8 cellular contexts compared by ENCODE assay signal in genomic region chr9:125829743-125830142, GRCh38.
DNase-seq lines count a peak whose midpoint lies in the region; ATAC-seq and TF ChIP-seq lines count a peak whose summit lies in the region.

No MANE protein-coding gene starts in this region.

- intact Hi-C loops in breast epithelium (cut with DNase I; ENCODE audit: low total_unique reads) (no loop called here), mucosa of descending colon (cut with DNase I, micrococcal nuclease) (no loop called here)

- H3K4me3 ChIP-seq in breast epithelium (peak overlapping the region; percentile 26 to 51 (median 40)), mucosa of descending colon (no peak overlapping the region), stomach smooth muscle (ENCODE audit: low read length in 2 of 2) (peak overlapping the region; percentile 76 to 93)

- ATAC-seq in GM21528 (IDR thresholded peaks at IDR 0.05; ENCODE audit: low FRiP score, unreplicated experiment), result peak; percentile 49
- ATAC-seq in mucosa of descending colon, result peak; percentile 74

- no peaks in the 10 kb centered on the region for H3K27me3 ChIP-seq in breast epithelium
- H3K27me3 ChIP-seq in stomach smooth muscle (ENCODE audit: control insufficient read depth in 1 of 2, insufficient read depth in 2 of 2, low read length in 2 of 2), result no peaks in the 10 kb centered on the region

- DNase-seq in AG08395 (ENCODE audit: low spot score) (peak; percentile 7), T-helper 2 cell (peak in 4 of 5 experiments; percentile 2 to 73 (median 41)), breast epithelium (ENCODE audit: low spot score in 2 of 2) (no peak), mucosa of descending colon (peak in 1 of 3 donors; percentile 29), HuH-7.5 (ENCODE audit: low spot score) (no peak), ureter (ENCODE audit: low spot score) (no peak)

- no peak overlapping the region for H3K27ac ChIP-seq in breast epithelium
- no peak overlapping the region for H3K27ac ChIP-seq in stomach smooth muscle (ENCODE audit: low read length)

- H3K4me1 ChIP-seq in breast epithelium (no peaks in the 10 kb centered on the region), mucosa of descending colon (ENCODE audit: low read depth) (no peaks in the 10 kb centered on the region), stomach smooth muscle (ENCODE audit: control insufficient read depth, insufficient read depth, low read length) (peaks cover 7% of the 10 kb centered on the region)

- no peaks in the 10 kb centered on the region for H3K9me3 ChIP-seq in breast epithelium
- H3K9me3 ChIP-seq in mucosa of descending colon, result no peaks in the 10 kb centered on the region
- H3K9me3 ChIP-seq in stomach smooth muscle (ENCODE audit: control insufficient read depth in 2 of 2, low read length in 2 of 2), result no peaks in the 10 kb centered on the region

- TF ChIP-seq CTCF in breast epithelium (IDR thresholded peaks at IDR 0.05), result no peak
- no peak for TF ChIP-seq CTCF in mucosa of descending colon (IDR thresholded peaks at IDR 0.05)

- H3K36me3 ChIP-seq in breast epithelium (no peaks in the 10 kb centered on the region), mucosa of descending colon (ENCODE audit: low read depth) (no peaks in the 10 kb centered on the region), stomach smooth muscle (ENCODE audit: control insufficient read depth in 2 of 2, insufficient read depth in 2 of 2, low read length in 2 of 2) (no peaks in the 10 kb centered on the region)

- peak overlapping the region; percentile 21 to 49 for H3K9ac ChIP-seq in stomach smooth muscle (ENCODE audit: low read length in 2 of 2)

- TF ChIP-seq POLR2A in breast epithelium (IDR thresholded peaks at IDR 0.05), result no peak

Comparison
In these comparisons a context has a peak if more than half of its experiments do, and no peak if none do; other contexts are left out.
1. DNase-seq: peak in AG08395 (single experiment) and T-helper 2 cell (4 of 5); none in breast epithelium (0 of 2), HuH-7.5 (single experiment) and ureter (single experiment).